Comparison of ENCODE assay signal across 21 cellular contexts in genomic region chr16:1710811-1711507, GRCh38. TPM values are rescaled to one million over a fixed set of nuclear protein-coding genes. Genes with fewer than 3 reads are reported as not detected.
A peak's percentile ranks its signal among the peaks of the same experiment; 100 is the strongest.
DNase-seq lines count a peak whose midpoint lies in the region; ATAC-seq and TF ChIP-seq lines count a peak whose summit lies in the region.
"Had no signal": no experiment of that assay in that cellular context is flagged by ENCODE, and none has a peak within 500 bp of the region (broad histone marks: within the 10 kb centered on the region; RNA-seq: fewer than 3 reads in every experiment).

No MANE protein-coding gene starts in this region.

- H3K23ac ChIP-seq in neuronal stem cell (ENCODE audit: low read depth, low read length, poor library complexity): no peak overlapping the region

- no peak overlapping the region for H2BK120ac ChIP-seq in neuronal stem cell (ENCODE audit: low read depth, low read length)

- CTCF ChIA-PET in RWPE1 (lab: Yijun Ruan, JAX): interaction anchor here (0.5 to 0.7 kb wide), 3 partner anchors 39 to 1618 kb away, joined by 3 to 4 read pairs (median 3); no protein-coding TSS in a partner anchor

- no peak overlapping the region for H4K91ac ChIP-seq in neuronal stem cell (ENCODE audit: low read depth, low read length, poor library complexity)

- POLR2A ChIA-PET in RWPE1 (lab: Yijun Ruan, JAX; ENCODE audit: low non-redundant PET): interaction anchor here (0.7 kb wide), 1 partner anchor 218 kb away, joined by 3 read pairs; the partner anchor contains the start of gene TELO2

- H3K27ac ChIP-seq in left ventricle myocardium inferior (replicated peaks) (peak overlapping the region; percentile 33), heart right ventricle (no peak overlapping the region), DOHH2 (ENCODE audit: low read depth, low read length) (peak overlapping the region; percentile 99), RWPE1 (peak overlapping the region; percentile 38), neuronal stem cell (replicated peaks; ENCODE audit: low read length) (no peak overlapping the region), stomach (no peak overlapping the region)
- H3K27ac ChIP-seq: A549, C4-2B, PC-9, SJSA1 had no signal

- H4K8ac ChIP-seq in neuronal stem cell (ENCODE audit: low read depth, low read length): no peak overlapping the region

- peaks cover 37% of the 10 kb centered on the region for H3F3A ChIP-seq in DOHH2 (ENCODE audit: control insufficient read depth, insufficient read depth)

- peaks cover 90% of the 10 kb centered on the region for H3K79me2 ChIP-seq in DOHH2 (ENCODE audit: control insufficient read depth, low read length)

- no peak for TF ChIP-seq EP300 in stomach (IDR thresholded peaks at IDR 0.05)

- TF ChIP-seq CTCF in left ventricle myocardium inferior (IDR thresholded peaks at IDR 0.05; ENCODE audit: borderline replicate concordance) (no peak), heart right ventricle (IDR thresholded peaks at IDR 0.05) (no peak), DOHH2 (IDR thresholded peaks at IDR 0.05; ENCODE audit: low read depth, low read length, poor library complexity, severe bottlenecking) (no peak), RWPE1 (conservative IDR thresholded peaks at IDR 0.05; ENCODE audit: low read depth) (no peak), stomach (IDR thresholded peaks at IDR 0.05) (no peak)

- peak overlapping the region; percentile 37 for H3K9ac ChIP-seq in neuronal stem cell (ENCODE audit: low read depth, low read length, poor library complexity)

- no peak overlapping the region for H3K18ac ChIP-seq in neuronal stem cell (ENCODE audit: low read length)

- H2AK5ac ChIP-seq in neuronal stem cell (ENCODE audit: low read depth, low read length): no peak overlapping the region

- no peak for ATAC-seq in heart right ventricle
- ATAC-seq: A549 had no signal

- H3K4ac ChIP-seq in neuronal stem cell (ENCODE audit: low read length): no peak overlapping the region

- H2BK5ac ChIP-seq in neuronal stem cell (ENCODE audit: low read length): peak overlapping the region; percentile 24

- peaks cover 24% of the 10 kb centered on the region for H3K79me1 ChIP-seq in neuronal stem cell (ENCODE audit: low read depth, low read length)

- peak overlapping the region; percentile 97 for H3K4me2 ChIP-seq in DOHH2 (ENCODE audit: low read length)
- H3K4me2 ChIP-seq in neuronal stem cell (ENCODE audit: insufficient read depth, low read length, poor library complexity, severe bottlenecking): no peak overlapping the region
- H3K4me2 ChIP-seq: A549, PC-9 had no signal

- peaks cover 12% of the 10 kb centered on the region; the same call in 1 of the 2 replicates for H4K20me1 ChIP-seq in DOHH2 (ENCODE audit: control insufficient read depth, insufficient read depth, low read depth, low read length)

- H3K4me3 ChIP-seq in left ventricle myocardium inferior (no peak overlapping the region), heart right ventricle (no peak overlapping the region), DOHH2 (ENCODE audit: low read length) (peak overlapping the region; percentile 58), neuronal stem cell (ENCODE audit: low read length in 2 of 2) (no peak overlapping the region), stomach (no peak overlapping the region)
- H3K4me3 ChIP-seq: A549, PC-9, SJSA1 had no signal

- H3K4me1 ChIP-seq in left ventricle myocardium inferior (peaks cover 85% of the 10 kb centered on the region), heart right ventricle (peaks cover 20 to 79% (median 47%) of the 10 kb centered on the region in 9 donors), DOHH2 (ENCODE audit: control insufficient read depth, low read length) (peaks cover 83% of the 10 kb centered on the region), neuronal stem cell (ENCODE audit: control insufficient read depth in 2 of 2, insufficient read depth in 1 of 2, low read depth in 1 of 2, low read length in 2 of 2) (peaks cover 5 to 12% of the 10 kb centered on the region in 2 donors), stomach (peaks cover 13 to 72% (median 41%) of the 10 kb centered on the region in 4 donors)

- no peak for DNase-seq in left ventricle myocardium inferior
- no peak for DNase-seq in heart right ventricle
- no peak for DNase-seq in RWPE1 (ENCODE audit: low spot score)
- no peak for DNase-seq in neuronal stem cell (ENCODE audit: low spot score)
- no peak for DNase-seq in stimulated activated naive CD4-positive, alpha-beta T cell treated with Interleukin-2 at 50 U/mL for 16 hours (lab: John Stamatoyannopoulos, UW)
- DNase-seq in stomach: no peak
- no peak for DNase-seq in foreskin melanocyte
- DNase-seq: DMS79, H7, HFFc6, KG1, MV-4-11, NCI-H187, NCI-H2107, NCI-H510A, NCI-H748 treated with DMSO at 0.1 percent for 48 hours, PC-9 had no signal

- intact Hi-C loops in left ventricle myocardium inferior (cut with micrococcal nuclease) (no loop called here), heart right ventricle (cut with DNase I) (no loop called here), stomach (cut with DNase I; ENCODE audit: low total_unique reads) (no loop called here)

- H2AFZ ChIP-seq in neuronal stem cell (ENCODE audit: low read length): no peak overlapping the region
- H2AFZ ChIP-seq: PC-9 had no signal

- H3K27me3 ChIP-seq in left ventricle myocardium inferior (ENCODE audit: low read depth) (no peaks in the 10 kb centered on the region), heart right ventricle (no peaks in the 10 kb centered on the region), DOHH2 (ENCODE audit: control insufficient read depth, low read length) (no peaks in the 10 kb centered on the region), neuronal stem cell (ENCODE audit: control insufficient read depth in 3 of 3, insufficient read depth in 3 of 3, low read depth in 1 of 3, low read length in 3 of 3) (no peaks in the 10 kb centered on the region), stomach (no peaks in the 10 kb centered on the region)
- H3K27me3 ChIP-seq: SJSA1 had no signal

- H3K14ac ChIP-seq in neuronal stem cell (ENCODE audit: low read length): no peak overlapping the region

- H3K36me3 ChIP-seq in left ventricle myocardium inferior (no peaks in the 10 kb centered on the region), heart right ventricle (peaks cover 0 to 9% (median 0%) of the 10 kb centered on the region in 9 donors), DOHH2 (ENCODE audit: control insufficient read depth, low read length) (peaks cover 54% of the 10 kb centered on the region), neuronal stem cell (replicated peaks in 1 of 2; ENCODE audit: control insufficient read depth in 2 of 2, insufficient read depth in 2 of 2, low read length in 2 of 2) (peaks cover 2 to 23% of the 10 kb centered on the region in 2 donors), stomach (peaks cover 0 to 18% (median 3%) of the 10 kb centered on the region in 4 donors)

- WGBS in heart right ventricle, 2 donors: 84 to 93% methylated on average over 17 of the region's 17 CpGs
- no CpG with 5 or more reads among the region's 17 CpGs for WGBS in neuronal stem cell (ENCODE audit: extremely low coverage in 2 of 2, insufficient read length in 2 of 2, insufficient replicate concordance in 1 of 2), 2 donors
- WGBS in stomach, 5 donors: 86 to 93% (median 91%) methylated on average over 17 of the region's 17 CpGs

- TF ChIP-seq POLR2A in stomach (IDR thresholded peaks at IDR 0.05): no peak

- H3K9me2 ChIP-seq in DOHH2 (replicated peaks; ENCODE audit: control insufficient read depth, low read length): no peaks in the 10 kb centered on the region

- H2BK12ac ChIP-seq in neuronal stem cell (ENCODE audit: low read length): no peak overlapping the region

- H2BK15ac ChIP-seq in neuronal stem cell (ENCODE audit: low read length): no peak overlapping the region

- H3K9me3 ChIP-seq in left ventricle myocardium inferior (replicated peaks): no peaks in the 10 kb centered on the region
- H3K9me3 ChIP-seq in heart right ventricle: no peaks in the 10 kb centered on the region
- H3K9me3 ChIP-seq in DOHH2 (ENCODE audit: control insufficient read depth, insufficient read depth, low read length): no peaks in the 10 kb centered on the region
- no peaks in the 10 kb centered on the region for H3K9me3 ChIP-seq in neuronal stem cell (replicated peaks in 1 of 2; ENCODE audit: control insufficient read depth in 2 of 2, insufficient read depth in 1 of 2, low read depth in 1 of 2, low read length in 2 of 2)
- no peaks in the 10 kb centered on the region for H3K9me3 ChIP-seq in stomach
- H3K9me3 ChIP-seq: A549, SJSA1 had no signal

RNA-seq across cellular contexts. Expression of gene MAPK8IP3, which starts 5.0 kb away (rescaled TPM):
- total RNA-seq in left ventricle myocardium inferior (56.0 TPM), heart right ventricle (10 to 100 TPM; 61.3 to 96.0 (median 71.7) TPM), stomach (100 to 1,000 TPM in 3 of 5 donors, 10 to 100 TPM in 2; 42.6 to 320 (median 133) TPM)
- polyA plus RNA-seq in heart right ventricle (100 to 1,000 TPM in 1 of 2 donors, 10 to 100 TPM in 1; 31.2 to 126 TPM), stomach (10 to 100 TPM; 10.1 to 38.9 (median 29.9) TPM)
- polyA plus RNA-seq in neuronal stem cell (2013, experiment 1 of 2): 35.9 TPM
- polyA plus RNA-seq in neuronal stem cell (2013, experiment 2 of 2): 36.6 TPM

RNA-seq across cellular contexts. Expression of gene JPT2, which starts 32.9 kb away (rescaled TPM):
- 30.6 TPM for total RNA-seq in left ventricle myocardium inferior
- 10 to 100 TPM; 20.2 to 57.5 (median 32.2) TPM for total RNA-seq in heart right ventricle
- 10 to 100 TPM; 10.0 to 38.1 TPM for polyA plus RNA-seq in heart right ventricle
- polyA plus RNA-seq in neuronal stem cell (2013, experiment 1 of 2): 134 TPM
- polyA plus RNA-seq in neuronal stem cell (2013, experiment 2 of 2): 135 TPM
- total RNA-seq in stomach: 100 to 1,000 TPM in 1 of 5 donors, 10 to 100 TPM in 4; 13.4 to 118 (median 49.3) TPM
- polyA plus RNA-seq in stomach: 10 to 100 TPM; 24.3 to 34.4 (median 24.4) TPM

Comparison
In these comparisons a context has a peak if more than half of its experiments do, and no peak if none do; other contexts are left out.
1. H3K27ac ChIP-seq: peak in left ventricle myocardium inferior (single experiment), DOHH2 (single experiment) and RWPE1 (single experiment); none in heart right ventricle (0 of 10), neuronal stem cell (single experiment) and stomach (0 of 5).